9 cellular contexts compared by ENCODE assay signal in the genomic region with DNA sequence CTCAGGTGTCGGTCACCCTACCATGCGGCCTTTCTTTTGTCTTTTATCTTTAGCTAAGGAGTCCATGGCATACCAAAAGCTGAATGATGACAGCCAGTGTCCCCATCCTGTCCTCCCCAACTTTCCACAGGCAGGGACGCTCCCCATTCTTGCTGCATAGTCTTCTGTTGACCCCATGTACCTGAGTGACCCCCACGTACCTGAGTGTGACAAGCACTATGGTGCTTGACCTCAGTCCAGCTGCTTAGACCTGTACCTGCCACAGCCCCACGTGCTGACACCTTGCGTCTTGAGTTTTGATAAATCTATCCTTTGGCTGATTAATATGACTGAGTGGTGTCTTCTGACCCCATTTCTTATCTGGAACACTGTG. TPM values are rescaled to one million over a fixed set of nuclear protein-coding genes. Genes with fewer than 3 reads are reported as not detected.
DNase-seq lines count a peak whose midpoint lies in the region; ATAC-seq and TF ChIP-seq lines count a peak whose summit lies in the region.
"Had no signal": no experiment of that assay in that cellular context is flagged by ENCODE, and none has a peak within 500 bp of the region (broad histone marks: within the 10 kb centered on the region; RNA-seq: fewer than 3 reads in every experiment).

No MANE protein-coding gene starts in this region.

- H2AK5ac ChIP-seq in IMR-90 (ENCODE audit: low read depth, low read length) (peak overlapping the region; percentile 21; the same call in 1 of the 2 replicates), mesenchymal stem cell (ENCODE audit: low read length, severe bottlenecking) (no peak overlapping the region)

- no peak overlapping the region for H3K56ac ChIP-seq in IMR-90 (ENCODE audit: extremely low read depth, insufficient read depth, low read length)

- H2BK12ac ChIP-seq in mesenchymal stem cell (ENCODE audit: low read length in 2 of 2): peak overlapping the region in 1 of 2 experiments; percentile 21

- no peak for TF ChIP-seq EP300 in tibial nerve (IDR thresholded peaks at IDR 0.05)

- no peak for DNase-seq in IMR-90
- DNase-seq in mammary epithelial cell: no peak
- DNase-seq in mesenchymal stem cell: no peak
- no peak for DNase-seq in tibial nerve (ENCODE audit: low spot score in 2 of 2)
- DNase-seq in middle frontal gyrus (ENCODE audit: extremely low spot score, low spot score): no peak
- no peak for DNase-seq in DMS79 treated with DMSO at 0.1 percent for 48 hours (lab: John Stamatoyannopoulos, UW)
- DNase-seq: NCI-H510A had no signal

- H2AFZ ChIP-seq in IMR-90 (replicated peaks; ENCODE audit: low read length, poor library complexity) (no peak overlapping the region), mammary epithelial cell (ENCODE audit: low read depth, low read length) (no peak overlapping the region), mesenchymal stem cell (ENCODE audit: low read depth, low read length) (no peak overlapping the region)

- H3K4me2 ChIP-seq in IMR-90 (ENCODE audit: low read depth, low read length) (no peak overlapping the region), mammary epithelial cell (ENCODE audit: insufficient read depth, low read depth, low read length) (no peak overlapping the region), mesenchymal stem cell (ENCODE audit: low read length, poor library complexity, severe bottlenecking) (no peak overlapping the region)

- H3K9me3 ChIP-seq in IMR-90 (ENCODE audit: control insufficient read depth, insufficient read depth, low read length) (no peaks in the 10 kb centered on the region), mammary epithelial cell (replicated peaks; ENCODE audit: insufficient read depth, low read length) (peaks cover 17% of the 10 kb centered on the region), mesenchymal stem cell (ENCODE audit: control insufficient read depth, low read length) (no peaks in the 10 kb centered on the region), tibial nerve (peaks cover 0 to 3% (median 0%) of the 10 kb centered on the region in 4 donors)

- POLR2A ChIA-PET in IMR-90 (lab: Charles Lee; ENCODE audit: unreplicated experiment): no interaction called here

- H3K9me1 ChIP-seq in IMR-90 (ENCODE audit: insufficient read depth, low read length): peaks cover 51% of the 10 kb centered on the region

- H3K14ac ChIP-seq in IMR-90 (replicated peaks; ENCODE audit: low read depth, low read length) (0 out of 2 replicates have a peak overlapping the region, but pooled peaks have one; percentile 58), mesenchymal stem cell (ENCODE audit: low read length in 2 of 2) (no peak overlapping the region)

- dilution Hi-C loops in IMR-90 (cut with HindIII; ENCODE audit: low sequenced_read_pairs, unreplicated experiment) (no loop called here), mammary epithelial cell (cut with HindIII; ENCODE audit: low sequenced_read_pairs) (no loop called here)

- in situ Hi-C loops in IMR-90 (cut with MboI; ENCODE audit: low sequenced_read_pairs) (no loop called here), mammary epithelial cell (cut with MboI; ENCODE audit: low sequenced_read_pairs in 2 of 2) (no loop called here)

- peak overlapping the region; percentile 37 for H2BK5ac ChIP-seq in IMR-90 (ENCODE audit: low read depth, low read length, poor library complexity, severe bottlenecking)
- H2BK5ac ChIP-seq in mesenchymal stem cell (ENCODE audit: low read depth, low read length, poor library complexity, severe bottlenecking): no peak overlapping the region

- intact Hi-C loops in IMR-90 (cut with micrococcal nuclease) (no loop called here), mammary epithelial cell (cut with micrococcal nuclease) (no loop called here)

- H2BK120ac ChIP-seq in IMR-90 (ENCODE audit: low read depth, low read length): no peak overlapping the region
- H2BK120ac ChIP-seq in mesenchymal stem cell (ENCODE audit: low read depth, low read length): no peak overlapping the region

- H3K18ac ChIP-seq in IMR-90 (ENCODE audit: low read depth, low read length) (peak overlapping the region; percentile 8; the same call in 1 of the 2 replicates), mesenchymal stem cell (ENCODE audit: low read depth in 1 of 2, low read length in 2 of 2) (peak overlapping the region; percentile 22 to 67)

- TF ChIP-seq RAD21 in IMR-90 (IDR thresholded peaks at IDR 0.05; ENCODE audit: low read length): no peak

- peaks cover 15 to 60% of the 10 kb centered on the region in 2 experiments for H3K79me1 ChIP-seq in IMR-90 (ENCODE audit: low read depth in 1 of 2, low read length in 2 of 2)
- H3K79me1 ChIP-seq in mesenchymal stem cell (replicated peaks; ENCODE audit: low read length, poor library complexity, severe bottlenecking): peaks cover 4% of the 10 kb centered on the region

- H3K27ac ChIP-seq in IMR-90 (ENCODE audit: insufficient read depth, low read length) (no peak overlapping the region; the same call in 1 of the 2 replicates), mammary epithelial cell (ENCODE audit: insufficient read depth, low read depth, low read length) (peak overlapping the region; percentile 60), mesenchymal stem cell (ENCODE audit: low read length, poor library complexity, severe bottlenecking) (no peak overlapping the region), tibial nerve (peak overlapping the region; percentile 28 to 80 (median 72))

- H3K79me2 ChIP-seq in mammary epithelial cell (ENCODE audit: insufficient read depth, low read length): peaks cover 99% of the 10 kb centered on the region

- CTCF ChIA-PET in IMR-90 (lab: Yijun Ruan, JAX) (no interaction called here), mammary epithelial cell (lab: Charles Lee; ENCODE audit: low non-redundant PET) (no interaction called here)

- H3K4ac ChIP-seq in IMR-90 (ENCODE audit: low read depth, low read length) (no peak overlapping the region), mesenchymal stem cell (ENCODE audit: low read depth in 1 of 2, low read length in 2 of 2) (peak overlapping the region in 1 of 2 experiments; percentile 51)

- no peak overlapping the region for H3K9ac ChIP-seq in IMR-90 (ENCODE audit: low read depth, low read length)
- no peak overlapping the region for H3K9ac ChIP-seq in mammary epithelial cell (ENCODE audit: insufficient read depth, low read length)
- no peak overlapping the region for H3K9ac ChIP-seq in mesenchymal stem cell (ENCODE audit: low read length)

- H2BK15ac ChIP-seq in IMR-90 (ENCODE audit: low read depth, low read length): no peak overlapping the region
- H2BK15ac ChIP-seq in mesenchymal stem cell (ENCODE audit: low read depth, poor library complexity, severe bottlenecking): no peak overlapping the region

- TF ChIP-seq POLR2A in IMR-90 (IDR thresholded peaks at IDR 0.05; ENCODE audit: low read depth, low read length) (no peak), tibial nerve (IDR thresholded peaks at IDR 0.05) (no peak)

- peaks cover 15% of the 10 kb centered on the region; the same call in 1 of the 2 replicates for H3K36me3 ChIP-seq in IMR-90 (ENCODE audit: control insufficient read depth, insufficient read depth, low read length)
- H3K36me3 ChIP-seq in mammary epithelial cell (ENCODE audit: insufficient read depth, low read length): peaks cover 2% of the 10 kb centered on the region
- peaks cover 6 to 47% of the 10 kb centered on the region in 2 experiments for H3K36me3 ChIP-seq in mesenchymal stem cell (ENCODE audit: control insufficient read depth in 1 of 2, insufficient read depth in 2 of 2, low read depth in 1 of 2, low read length in 2 of 2)
- H3K36me3 ChIP-seq in tibial nerve: peaks cover 0 to 11% (median 0%) of the 10 kb centered on the region in 3 donors

- WGBS in IMR-90 (ENCODE audit: extremely low coverage in 2 of 2, insufficient read length in 1 of 2), 2 experiments: 100% methylated on average over 2 of the region's 6 CpGs; no CpG with 5 or more reads in 1 of the 2 experiments
- 100% methylated on average over 6 of the region's 6 CpGs for WGBS in mammary epithelial cell (ENCODE audit: low coverage, missing lambda C conversion rate)
- 96% methylated on average over 6 of the region's 6 CpGs for WGBS in mesenchymal stem cell
- WGBS in tibial nerve, 2 donors: 94 to 97% methylated on average over 6 of the region's 6 CpGs

- H4K8ac ChIP-seq in IMR-90 (ENCODE audit: low read depth in 2 of 2, low read length in 2 of 2) (no peak overlapping the region; a peak in 1 of 4 replicates), mesenchymal stem cell (ENCODE audit: low read length) (peak overlapping the region; percentile 76)

- TF ChIP-seq CTCF in IMR-90 (conservative IDR thresholded peaks at IDR 0.05; ENCODE audit: low read depth, low read length) (no peak), mammary epithelial cell (conservative IDR thresholded peaks at IDR 0.05 in 1 of 2, IDR thresholded peaks at IDR 0.05 in 1 of 2; ENCODE audit: extremely low read depth in 1 of 2, insufficient read depth in 1 of 2, low read depth in 1 of 2, low read length in 2 of 2) (no peak), tibial nerve (IDR thresholded peaks at IDR 0.05) (no peak)

- BruUV-seq in IMR-90 (replicated peaks; lab: Mats Ljungman, UMichigan) (no TSS peak), mammary epithelial cell (replicated peaks; lab: Mats Ljungman, UMichigan) (no TSS peak)

- H4K91ac ChIP-seq in IMR-90 (ENCODE audit: insufficient read depth, low read depth, low read length): no peak overlapping the region
- peak overlapping the region; percentile 74 for H4K91ac ChIP-seq in mesenchymal stem cell (ENCODE audit: low read length)

- H4K20me1 ChIP-seq in IMR-90 (ENCODE audit: insufficient read depth, low read length) (peaks cover 100% of the 10 kb centered on the region), mammary epithelial cell (ENCODE audit: insufficient read depth, low read length) (peaks cover 3% of the 10 kb centered on the region)

- no peak overlapping the region for H2BK20ac ChIP-seq in IMR-90 (ENCODE audit: low read depth, low read length)

- ATAC-seq in IMR-90 (ENCODE audit: low read depth) (no peak), GM21423 (IDR thresholded peaks at IDR 0.05; ENCODE audit: unreplicated experiment) (no peak)

- H3K27me3 ChIP-seq in IMR-90 (ENCODE audit: control insufficient read depth, insufficient read depth, low read length) (no peaks in the 10 kb centered on the region), mammary epithelial cell (ENCODE audit: insufficient read depth, low read length) (no peaks in the 10 kb centered on the region), mesenchymal stem cell (ENCODE audit: control insufficient read depth in 1 of 2, insufficient read depth in 1 of 2, low read length in 2 of 2) (no peaks in the 10 kb centered on the region), tibial nerve (no peaks in the 10 kb centered on the region)
- H3K27me3 ChIP-seq: MG63 had no signal

- H3K4me3 ChIP-seq in IMR-90 (ENCODE audit: insufficient read depth, low read depth, low read length): no peak overlapping the region
- no peak overlapping the region for H3K4me3 ChIP-seq in mammary epithelial cell (replicated peaks in 1 of 3; ENCODE audit: insufficient read depth in 1 of 3, low read depth in 2 of 3, low read length in 3 of 3)
- no peak overlapping the region for H3K4me3 ChIP-seq in mesenchymal stem cell (ENCODE audit: insufficient read depth in 1 of 2, low read depth in 1 of 2, low read length in 2 of 2)
- no peak overlapping the region for H3K4me3 ChIP-seq in tibial nerve
- H3K4me3 ChIP-seq: MG63 had no signal

- H3K4me1 ChIP-seq in IMR-90 (ENCODE audit: control insufficient read depth, insufficient read depth, low read length) (peaks cover 13% of the 10 kb centered on the region), mammary epithelial cell (ENCODE audit: insufficient read depth, low read length) (peaks cover 26% of the 10 kb centered on the region), mesenchymal stem cell (ENCODE audit: control insufficient read depth, insufficient read depth, low read depth, low read length) (peaks cover 33% of the 10 kb centered on the region), tibial nerve (peaks cover 0 to 90% (median 61%) of the 10 kb centered on the region in 4 donors)

- no peak overlapping the region for H2AK9ac ChIP-seq in IMR-90 (replicated peaks; ENCODE audit: low read depth, low read length, poor library complexity)

- H3K23ac ChIP-seq in IMR-90 (ENCODE audit: low read depth, low read length): no peak overlapping the region
- H3K23ac ChIP-seq in mesenchymal stem cell (ENCODE audit: low read length in 2 of 2): no peak overlapping the region

- no peak overlapping the region for H4K5ac ChIP-seq in IMR-90 (ENCODE audit: low read depth, low read length)

RNA-seq across cellular contexts. Expression of a gene that starts 26.9 kb away (rescaled TPM):
- total RNA-seq in IMR-90 (2012; rRNA removed): 2.3 and 3.9 TPM in 2 replicates
- polyA plus RNA-seq in IMR-90 (2012; rRNA removed): 20.1 and 20.8 TPM in 2 replicates
- 13.7 and 20.7 TPM in 2 replicates for polyA plus RNA-seq in IMR-90 (2012; cell fraction: cytosol; rRNA removed)
- polyA plus RNA-seq in IMR-90 (2012; cell fraction: nucleus; rRNA removed; ENCODE audit: low replicate concordance): 42.1 and 52.9 TPM in 2 replicates
- 10 to 100 TPM; 27.2 to 47.8 TPM for total RNA-seq in mammary epithelial cell
- 10.5 TPM for polyA plus RNA-seq in mammary epithelial cell
- polyA minus RNA-seq in mammary epithelial cell: 34.8 TPM
- polyA plus RNA-seq in mesenchymal stem cell (2013, experiment 1 of 2): 43.3 TPM
- 44.2 TPM for polyA plus RNA-seq in mesenchymal stem cell (2013, experiment 2 of 2)
- 100 to 1,000 TPM in 1 of 4 donors, 10 to 100 TPM in 3; 62.8 to 100 (median 72.2) TPM for total RNA-seq in tibial nerve

Comparison
In these comparisons a context has a peak if more than half of its experiments do, and no peak if none do; other contexts are left out.
1. H3K27ac ChIP-seq: peak in mammary epithelial cell (single experiment) and tibial nerve (4 of 4); none in IMR-90 (single experiment) and mesenchymal stem cell (single experiment).